In genomic region chr12:91357381-91357780, GRCh38 we compare ENCODE assay signal across 30 cellular contexts.
A peak's percentile ranks its signal among the peaks of the same experiment; 100 is the strongest.
DNase-seq lines count a peak whose midpoint lies in the region; ATAC-seq and TF ChIP-seq lines count a peak whose summit lies in the region.
"Had no signal": no experiment of that assay in that cellular context is flagged by ENCODE, and none has a peak within 500 bp of the region (broad histone marks: within the 10 kb centered on the region; RNA-seq: fewer than 3 reads in every experiment).

No MANE protein-coding gene starts in this region.

- H3K27me3 Mint-ChIP-seq in nephron progenitor cell (ENCODE audit: low read depth, poor library complexity) = no peaks in the 10 kb centered on the region

- no peak for TF ChIP-seq POLR2A in prostate gland (IDR thresholded peaks at IDR 0.05)

- no peaks in the 10 kb centered on the region for H3K36me3 Mint-ChIP-seq in nephron progenitor cell (ENCODE audit: low read depth)
- H3K36me3 Mint-ChIP-seq: activated naive CD8-positive, alpha-beta T cell treated with anti-CD3 and anti-CD28 coated beads, Interleukin-2, amount 10 ng/mL, durations not matched to agents 7 days and 5 days; natural killer cell; stimulated activated memory B cell treated with anti-CD40 and anti-IgM and Interleukin-4, amounts not matched to agents 10 μg/mL and 1 μg/mL and 100 μg/mL, for 72 hours had no signal

- no peaks in the 10 kb centered on the region for H3K27me3 ChIP-seq in prostate gland (replicated peaks; ENCODE audit: insufficient read depth)
- H3K27me3 ChIP-seq: BLaER1, esophagus squamous epithelium, gastrocnemius medialis, Peyer's patch, suprapubic skin had no signal

- intact Hi-C loops in prostate gland (cut with DNase I) = loop anchor here (5.0 kb wide), 2 partner anchors 180 to 380 kb away; no protein-coding TSS in a partner anchor

- H3K4me3 ChIP-seq in prostate gland = no peak overlapping the region
- H3K4me3 ChIP-seq: BLaER1, esophagus squamous epithelium, gastrocnemius medialis, Peyer's patch, suprapubic skin had no signal

- no peaks in the 10 kb centered on the region for H3K9me3 ChIP-seq in prostate gland
- H3K9me3 ChIP-seq: BLaER1, esophagus squamous epithelium, gastrocnemius medialis, Peyer's patch, suprapubic skin had no signal

- H3K27ac ChIP-seq in prostate gland = no peak overlapping the region
- H3K27ac ChIP-seq: BLaER1, esophagus squamous epithelium, gastrocnemius medialis, suprapubic skin had no signal

- DNase-seq in DMS114 treated with DMSO at 0.1 percent for 48 hours (lab: John Stamatoyannopoulos, UW; ENCODE audit: unreplicated experiment) = peak; percentile 55
- DNase-seq in LoVo (ENCODE audit: low spot score) = peak; percentile 42
- DNase-seq in kidney tubule cell (ENCODE audit: low spot score) = peak; percentile 34
- DNase-seq in nephron progenitor cell = no peak
- DNase-seq in prostate gland (ENCODE audit: low spot score) = no peak
- DNase-seq in GM03348 (ENCODE audit: low spot score) = no peak
- no peak for DNase-seq in stimulated activated CD4-positive, alpha-beta T cell treated with anti-CD3 and anti-CD28 coated beads, Interleukin-2, amount 100 ng/mL, for 48 hours
- DNase-seq: ACHN; activated CD4-positive, alpha-beta T cell treated with anti-CD3 and anti-CD28 coated beads, Interleukin-2, amount 50 U/mL, for 4 hours; activated CD8-positive, alpha-beta memory T cell treated with anti-CD3 and anti-CD28 coated beads, Interleukin-2, amount 50 U/mL, for 48 hours; activated effector memory CD4-positive, alpha-beta T cell treated with Interleukin-2 at 50 U/mL for 16 hours; activated naive CD8-positive, alpha-beta T cell treated with anti-CD3 and anti-CD28 coated beads, Interleukin-2, amount 10 ng/mL, durations not matched to agents 7 days and 5 days; effector CD8-positive, alpha-beta T cell; esophagus squamous epithelium; gastrocnemius medialis; H7; hypothalamus; KBM-7; mesendoderm; natural killer cell; NCI-H187 treated with DMSO at 0.1 percent for 48 hours; NK-92 treated with Interleukin-12 subunit alpha and Interleukin-12 subunit beta, amount 100 ng/mL, for 24 hours; Peyer's patch; posterior cingulate gyrus; stimulated activated CD4-positive, alpha-beta T cell treated with anti-CD3 and anti-CD28 coated beads, Interleukin-1b, Interleukin-23, amount 100 ng/mL, for 48 hours; T-helper 17 cell had no signal

- ATAC-seq in HG02678 (IDR thresholded peaks at IDR 0.05; ENCODE audit: unreplicated experiment) = no peak
- ATAC-seq: gastrocnemius medialis; natural killer cell; stimulated activated memory B cell treated with anti-CD40 and anti-IgM and Interleukin-4, amounts not matched to agents 10 μg/mL and 1 μg/mL and 100 μg/mL, for 72 hours; T-helper 17 cell had no signal

- TF ChIP-seq CTCF in nephron progenitor cell (IDR thresholded peaks at IDR 0.05) (no peak), prostate gland (IDR thresholded peaks at IDR 0.05) (no peak)

- H3K36me3 ChIP-seq in prostate gland = no peaks in the 10 kb centered on the region
- H3K36me3 ChIP-seq: BLaER1, esophagus squamous epithelium, gastrocnemius medialis, Peyer's patch, suprapubic skin had no signal

- H3K4me3 Mint-ChIP-seq in nephron progenitor cell = no peak overlapping the region
- H3K4me3 Mint-ChIP-seq: activated naive CD8-positive, alpha-beta T cell treated with anti-CD3 and anti-CD28 coated beads, Interleukin-2, amount 10 ng/mL, durations not matched to agents 7 days and 5 days; natural killer cell; stimulated activated memory B cell treated with anti-CD40 and anti-IgM and Interleukin-4, amounts not matched to agents 10 μg/mL and 1 μg/mL and 100 μg/mL, for 72 hours; T-helper 17 cell had no signal

- peak overlapping the region; percentile 5 for H3K27ac Mint-ChIP-seq in nephron progenitor cell
- H3K27ac Mint-ChIP-seq: activated naive CD8-positive, alpha-beta T cell treated with anti-CD3 and anti-CD28 coated beads, Interleukin-2, amount 10 ng/mL, durations not matched to agents 7 days and 5 days; natural killer cell; stimulated activated memory B cell treated with anti-CD40 and anti-IgM and Interleukin-4, amounts not matched to agents 10 μg/mL and 1 μg/mL and 100 μg/mL, for 72 hours; T-helper 17 cell had no signal

- WGBS in prostate gland = 67% methylated on average over 2 of the region's 2 CpGs

- H3K9me3 Mint-ChIP-seq in nephron progenitor cell = no peaks in the 10 kb centered on the region
- H3K9me3 Mint-ChIP-seq: activated naive CD8-positive, alpha-beta T cell treated with anti-CD3 and anti-CD28 coated beads, Interleukin-2, amount 10 ng/mL, durations not matched to agents 7 days and 5 days; natural killer cell; stimulated activated memory B cell treated with anti-CD40 and anti-IgM and Interleukin-4, amounts not matched to agents 10 μg/mL and 1 μg/mL and 100 μg/mL, for 72 hours had no signal

- peaks cover 11% of the 10 kb centered on the region for H3K4me1 Mint-ChIP-seq in nephron progenitor cell

- no peaks in the 10 kb centered on the region for H3K4me1 ChIP-seq in prostate gland (replicated peaks)
- H3K4me1 ChIP-seq: BLaER1, gastrocnemius medialis had no signal

Comparison
In these comparisons a context has a peak if more than half of its experiments do, and no peak if none do; other contexts are left out.
1. DNase-seq: peak in DMS114 treated with DMSO at 0.1 percent for 48 hours (single experiment), LoVo (single experiment) and kidney tubule cell (single experiment); none in nephron progenitor cell (single experiment), prostate gland (single experiment), GM03348 (single experiment) and stimulated activated CD4-positive, alpha-beta T cell treated with anti-CD3 and anti-CD28 coated beads, Interleukin-2, amount 100 ng/mL, for 48 hours (0 of 2).